ENCODE assay signal across 11 cellular contexts in genomic region chr11:124791626-124792341, GRCh38. TPM values are rescaled to one million over a fixed set of nuclear protein-coding genes. Genes with fewer than 3 reads are reported as not detected.
DNase-seq lines count a peak whose midpoint lies in the region; ATAC-seq and TF ChIP-seq lines count a peak whose summit lies in the region.
"Had no signal": no experiment of that assay in that cellular context is flagged by ENCODE, and none has a peak within 500 bp of the region (broad histone marks: within the 10 kb centered on the region; RNA-seq: fewer than 3 reads in every experiment).

No MANE protein-coding gene starts in this region.

- H3K4me1 Mint-ChIP-seq in activated CD8-positive, alpha-beta T cell treated with anti-CD3 and anti-CD28 coated beads for 36 hours (ENCODE audit: low read depth) = peaks cover 35% of the 10 kb centered on the region
- H3K4me1 Mint-ChIP-seq in activated T-helper 2 cell treated with anti-CD3 and anti-CD28 coated beads, Interferon-gamma antibody, Interleukin-2, Interleukin-4, amounts not matched to agents 10 μg/mL and 5 μg/mL and 100 μg/mL, durations not matched to agents 14 hours and 24 hours and 36 hours (ENCODE audit: low read depth) = peaks cover 32% of the 10 kb centered on the region
- peaks cover 25% of the 10 kb centered on the region for H3K4me1 Mint-ChIP-seq in T-helper 17 cell

- in situ Hi-C loops in GM13977 (cut with MboI; ENCODE audit: low pct_unique_long_range_greater_than_20kb, low sequenced_read_pairs, unreplicated experiment) = no loop called here

- H3K27ac Mint-ChIP-seq in activated CD8-positive, alpha-beta T cell treated with anti-CD3 and anti-CD28 coated beads for 36 hours = no peak overlapping the region
- H3K27ac Mint-ChIP-seq in activated T-helper 2 cell treated with anti-CD3 and anti-CD28 coated beads, Interferon-gamma antibody, Interleukin-2, Interleukin-4, amounts not matched to agents 10 μg/mL and 5 μg/mL and 100 μg/mL, durations not matched to agents 14 hours and 24 hours and 36 hours = no peak overlapping the region
- no peak overlapping the region for H3K27ac Mint-ChIP-seq in T-helper 17 cell
- H3K27ac Mint-ChIP-seq: activated B cell treated with CpG ODN at 0.5 μM for 24 hours had no signal

- no peaks in the 10 kb centered on the region for H3K36me3 Mint-ChIP-seq in activated CD8-positive, alpha-beta T cell treated with anti-CD3 and anti-CD28 coated beads for 36 hours (ENCODE audit: low read depth)
- no peaks in the 10 kb centered on the region for H3K36me3 Mint-ChIP-seq in activated T-helper 2 cell treated with anti-CD3 and anti-CD28 coated beads, Interferon-gamma antibody, Interleukin-2, Interleukin-4, amounts not matched to agents 10 μg/mL and 5 μg/mL and 100 μg/mL, durations not matched to agents 14 hours and 24 hours and 36 hours (ENCODE audit: low read depth)
- H3K36me3 Mint-ChIP-seq in T-helper 17 cell (ENCODE audit: low read depth) = no peaks in the 10 kb centered on the region

- no peaks in the 10 kb centered on the region for H3K9me3 Mint-ChIP-seq in activated CD8-positive, alpha-beta T cell treated with anti-CD3 and anti-CD28 coated beads for 36 hours
- H3K9me3 Mint-ChIP-seq in activated T-helper 2 cell treated with anti-CD3 and anti-CD28 coated beads, Interferon-gamma antibody, Interleukin-2, Interleukin-4, amounts not matched to agents 10 μg/mL and 5 μg/mL and 100 μg/mL, durations not matched to agents 14 hours and 24 hours and 36 hours = no peaks in the 10 kb centered on the region
- H3K9me3 Mint-ChIP-seq: activated B cell treated with CpG ODN at 0.5 μM for 24 hours had no signal

- H3K4me3 Mint-ChIP-seq in activated CD8-positive, alpha-beta T cell treated with anti-CD3 and anti-CD28 coated beads for 36 hours = no peak overlapping the region
- H3K4me3 Mint-ChIP-seq in activated T-helper 2 cell treated with anti-CD3 and anti-CD28 coated beads, Interferon-gamma antibody, Interleukin-2, Interleukin-4, amounts not matched to agents 10 μg/mL and 5 μg/mL and 100 μg/mL, durations not matched to agents 14 hours and 24 hours and 36 hours (ENCODE audit: low read depth) = no peak overlapping the region
- H3K4me3 Mint-ChIP-seq in T-helper 17 cell = no peak overlapping the region
- H3K4me3 Mint-ChIP-seq: activated B cell treated with CpG ODN at 0.5 μM for 24 hours had no signal

- H3K9me3 ChIP-seq in T-helper 17 cell (ENCODE audit: control insufficient read depth, low read length, poor library complexity, severe bottlenecking) = no peaks in the 10 kb centered on the region

- POLR2A ChIA-PET in activated CD8-positive, alpha-beta T cell treated with anti-CD3 and anti-CD28 coated beads for 36 hours (lab: Charles Lee) = interaction anchor here (1.5 kb wide), 1 partner anchor 31 kb away, joined by 3 read pairs; no protein-coding TSS in a partner anchor

- ATAC-seq in GM21381 (IDR thresholded peaks at IDR 0.05; ENCODE audit: unreplicated experiment) = peak; percentile 81
- peak; percentile 90 for ATAC-seq in HG03135 (IDR thresholded peaks at IDR 0.05; ENCODE audit: unreplicated experiment)
- ATAC-seq in activated CD8-positive, alpha-beta T cell treated with anti-CD3 and anti-CD28 coated beads for 36 hours = peak; percentile 42
- ATAC-seq in T-helper 17 cell = no peak

- DNase-seq in GM13977 (ENCODE audit: low spot score) = peak; percentile 28
- DNase-seq in activated CD8-positive, alpha-beta T cell treated with anti-CD3 and anti-CD28 coated beads for 36 hours = no peak
- DNase-seq in midbrain (lab: John Stamatoyannopoulos, UW) = no peak
- DNase-seq in activated T-helper 2 cell treated with anti-CD3 and anti-CD28 coated beads, Interferon-gamma antibody, Interleukin-2, Interleukin-4, amounts not matched to agents 10 μg/mL and 5 μg/mL and 100 μg/mL, durations not matched to agents 14 hours and 24 hours and 36 hours (ENCODE audit: low spot score) = no peak
- no peak for DNase-seq in T-helper 17 cell
- no peak for DNase-seq in 8988T
- DNase-seq: activated B cell treated with CpG ODN at 0.5 μM for 24 hours, brain microvascular endothelial cell, COR-L47 had no signal

- intact Hi-C loops in activated CD8-positive, alpha-beta T cell treated with anti-CD3 and anti-CD28 coated beads for 36 hours (cut with micrococcal nuclease) = no loop called here
- intact Hi-C loops in activated T-helper 2 cell treated with anti-CD3 and anti-CD28 coated beads, Interferon-gamma antibody, Interleukin-2, Interleukin-4, amounts not matched to agents 10 μg/mL and 5 μg/mL and 100 μg/mL, durations not matched to agents 14 hours and 24 hours and 36 hours (cut with micrococcal nuclease) = loop anchor here (2.0 kb wide), 1 partner anchor 29 kb away; the partner anchor contains the start of gene ESAM

- H3K27me3 Mint-ChIP-seq in activated CD8-positive, alpha-beta T cell treated with anti-CD3 and anti-CD28 coated beads for 36 hours = no peaks in the 10 kb centered on the region
- no peaks in the 10 kb centered on the region for H3K27me3 Mint-ChIP-seq in activated T-helper 2 cell treated with anti-CD3 and anti-CD28 coated beads, Interferon-gamma antibody, Interleukin-2, Interleukin-4, amounts not matched to agents 10 μg/mL and 5 μg/mL and 100 μg/mL, durations not matched to agents 14 hours and 24 hours and 36 hours (ENCODE audit: low read depth)
- H3K27me3 Mint-ChIP-seq in T-helper 17 cell = no peaks in the 10 kb centered on the region
- H3K27me3 Mint-ChIP-seq: activated B cell treated with CpG ODN at 0.5 μM for 24 hours had no signal

- CTCF ChIA-PET in activated CD8-positive, alpha-beta T cell treated with anti-CD3 and anti-CD28 coated beads for 36 hours (lab: Charles Lee) = interaction anchor here (1.8 to 4.8 kb wide), 7 partner anchors 13 to 148 kb away, joined by 8 to 43 read pairs (median 19); partner anchors contain the start of gene ESAM

- no peak for TF ChIP-seq CTCF in GM13977 (IDR thresholded peaks at IDR 0.05; ENCODE audit: extremely low read depth, insufficient read depth, missing control alignments)
- no peak for TF ChIP-seq CTCF in activated CD8-positive, alpha-beta T cell treated with anti-CD3 and anti-CD28 coated beads for 36 hours (IDR thresholded peaks at IDR 0.05)

RNA-seq across cellular contexts. Expression of gene MSANTD2, which starts 8.4 kb away (rescaled TPM):
- 1 to 10 TPM; 5.8 to 7.3 TPM for total RNA-seq in activated CD8-positive, alpha-beta T cell treated with anti-CD3 and anti-CD28 coated beads for 36 hours
- total RNA-seq in activated T-helper 2 cell treated with anti-CD3 and anti-CD28 coated beads, Interferon-gamma antibody, Interleukin-2, Interleukin-4, amounts not matched to agents 10 μg/mL and 5 μg/mL and 100 μg/mL, durations not matched to agents 14 hours and 24 hours and 36 hours = 10.5 and 10.8 TPM in 2 replicates
- total RNA-seq in T-helper 17 cell = 10 to 100 TPM; 10.1 to 11.3 TPM

RNA-seq across cellular contexts. Expression of gene ESAM, which starts 29.7 kb away (rescaled TPM):
- total RNA-seq in activated CD8-positive, alpha-beta T cell treated with anti-CD3 and anti-CD28 coated beads for 36 hours = under 1 TPM; 0.60 to 0.65 TPM
- total RNA-seq in activated T-helper 2 cell treated with anti-CD3 and anti-CD28 coated beads, Interferon-gamma antibody, Interleukin-2, Interleukin-4, amounts not matched to agents 10 μg/mL and 5 μg/mL and 100 μg/mL, durations not matched to agents 14 hours and 24 hours and 36 hours = 0.18 and 0.23 TPM in 2 replicates
- total RNA-seq in T-helper 17 cell = 10 to 100 TPM in 1 of 2 donors, 1 to 10 TPM in 1; 3.5 to 30.5 TPM

RNA-seq across cellular contexts. Expression of gene VSIG2, which starts 39.7 kb away (rescaled TPM):
- total RNA-seq in activated CD8-positive, alpha-beta T cell treated with anti-CD3 and anti-CD28 coated beads for 36 hours = under 1 TPM in 1 of 2 experiments, not detected in 1; 0.32 TPM
- not detected in 2 replicates for total RNA-seq in activated T-helper 2 cell treated with anti-CD3 and anti-CD28 coated beads, Interferon-gamma antibody, Interleukin-2, Interleukin-4, amounts not matched to agents 10 μg/mL and 5 μg/mL and 100 μg/mL, durations not matched to agents 14 hours and 24 hours and 36 hours
- under 1 TPM; 0.32 to 0.57 TPM for total RNA-seq in T-helper 17 cell

RNA-seq across cellular contexts. Expression of gene NRGN, which starts 52.0 kb away (rescaled TPM):
- total RNA-seq in activated CD8-positive, alpha-beta T cell treated with anti-CD3 and anti-CD28 coated beads for 36 hours = 1 to 10 TPM; 5.7 to 6.4 TPM
- 5.0 and 6.7 TPM in 2 replicates for total RNA-seq in activated T-helper 2 cell treated with anti-CD3 and anti-CD28 coated beads, Interferon-gamma antibody, Interleukin-2, Interleukin-4, amounts not matched to agents 10 μg/mL and 5 μg/mL and 100 μg/mL, durations not matched to agents 14 hours and 24 hours and 36 hours
- total RNA-seq in T-helper 17 cell = 100 to 1,000 TPM in 1 of 2 donors, 10 to 100 TPM in 1; 20.8 to 614 TPM
